In the genomic region with DNA sequence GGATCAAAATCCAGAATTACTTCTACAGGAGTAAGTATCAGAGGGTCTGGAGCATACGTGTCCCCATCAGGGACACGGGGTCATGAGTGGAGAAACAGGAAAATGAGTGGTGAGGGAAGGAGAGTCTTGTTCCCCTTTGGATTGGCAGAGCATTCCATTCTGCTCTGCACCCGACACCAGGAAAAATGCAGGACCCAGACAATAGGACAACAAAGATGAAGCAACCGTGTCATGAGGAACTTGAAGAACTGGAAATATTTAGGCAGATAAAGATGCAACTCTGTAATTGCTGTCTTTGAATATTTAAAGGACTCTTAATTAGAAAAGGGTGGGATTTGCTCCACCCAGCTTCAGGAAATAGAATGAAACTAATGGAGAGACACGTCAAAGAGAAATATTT, we compare ENCODE assay signal across 1 cellular context.
TF ChIP-seq lines count a peak whose summit lies in the region.

No MANE protein-coding gene starts in this region.

TF ChIP-seq in GM23338, 12 proteins besides CTCF, POLR2A, EP300 and RAD21 (continued from another document):
- TF ChIP-seq, protein P1, sequence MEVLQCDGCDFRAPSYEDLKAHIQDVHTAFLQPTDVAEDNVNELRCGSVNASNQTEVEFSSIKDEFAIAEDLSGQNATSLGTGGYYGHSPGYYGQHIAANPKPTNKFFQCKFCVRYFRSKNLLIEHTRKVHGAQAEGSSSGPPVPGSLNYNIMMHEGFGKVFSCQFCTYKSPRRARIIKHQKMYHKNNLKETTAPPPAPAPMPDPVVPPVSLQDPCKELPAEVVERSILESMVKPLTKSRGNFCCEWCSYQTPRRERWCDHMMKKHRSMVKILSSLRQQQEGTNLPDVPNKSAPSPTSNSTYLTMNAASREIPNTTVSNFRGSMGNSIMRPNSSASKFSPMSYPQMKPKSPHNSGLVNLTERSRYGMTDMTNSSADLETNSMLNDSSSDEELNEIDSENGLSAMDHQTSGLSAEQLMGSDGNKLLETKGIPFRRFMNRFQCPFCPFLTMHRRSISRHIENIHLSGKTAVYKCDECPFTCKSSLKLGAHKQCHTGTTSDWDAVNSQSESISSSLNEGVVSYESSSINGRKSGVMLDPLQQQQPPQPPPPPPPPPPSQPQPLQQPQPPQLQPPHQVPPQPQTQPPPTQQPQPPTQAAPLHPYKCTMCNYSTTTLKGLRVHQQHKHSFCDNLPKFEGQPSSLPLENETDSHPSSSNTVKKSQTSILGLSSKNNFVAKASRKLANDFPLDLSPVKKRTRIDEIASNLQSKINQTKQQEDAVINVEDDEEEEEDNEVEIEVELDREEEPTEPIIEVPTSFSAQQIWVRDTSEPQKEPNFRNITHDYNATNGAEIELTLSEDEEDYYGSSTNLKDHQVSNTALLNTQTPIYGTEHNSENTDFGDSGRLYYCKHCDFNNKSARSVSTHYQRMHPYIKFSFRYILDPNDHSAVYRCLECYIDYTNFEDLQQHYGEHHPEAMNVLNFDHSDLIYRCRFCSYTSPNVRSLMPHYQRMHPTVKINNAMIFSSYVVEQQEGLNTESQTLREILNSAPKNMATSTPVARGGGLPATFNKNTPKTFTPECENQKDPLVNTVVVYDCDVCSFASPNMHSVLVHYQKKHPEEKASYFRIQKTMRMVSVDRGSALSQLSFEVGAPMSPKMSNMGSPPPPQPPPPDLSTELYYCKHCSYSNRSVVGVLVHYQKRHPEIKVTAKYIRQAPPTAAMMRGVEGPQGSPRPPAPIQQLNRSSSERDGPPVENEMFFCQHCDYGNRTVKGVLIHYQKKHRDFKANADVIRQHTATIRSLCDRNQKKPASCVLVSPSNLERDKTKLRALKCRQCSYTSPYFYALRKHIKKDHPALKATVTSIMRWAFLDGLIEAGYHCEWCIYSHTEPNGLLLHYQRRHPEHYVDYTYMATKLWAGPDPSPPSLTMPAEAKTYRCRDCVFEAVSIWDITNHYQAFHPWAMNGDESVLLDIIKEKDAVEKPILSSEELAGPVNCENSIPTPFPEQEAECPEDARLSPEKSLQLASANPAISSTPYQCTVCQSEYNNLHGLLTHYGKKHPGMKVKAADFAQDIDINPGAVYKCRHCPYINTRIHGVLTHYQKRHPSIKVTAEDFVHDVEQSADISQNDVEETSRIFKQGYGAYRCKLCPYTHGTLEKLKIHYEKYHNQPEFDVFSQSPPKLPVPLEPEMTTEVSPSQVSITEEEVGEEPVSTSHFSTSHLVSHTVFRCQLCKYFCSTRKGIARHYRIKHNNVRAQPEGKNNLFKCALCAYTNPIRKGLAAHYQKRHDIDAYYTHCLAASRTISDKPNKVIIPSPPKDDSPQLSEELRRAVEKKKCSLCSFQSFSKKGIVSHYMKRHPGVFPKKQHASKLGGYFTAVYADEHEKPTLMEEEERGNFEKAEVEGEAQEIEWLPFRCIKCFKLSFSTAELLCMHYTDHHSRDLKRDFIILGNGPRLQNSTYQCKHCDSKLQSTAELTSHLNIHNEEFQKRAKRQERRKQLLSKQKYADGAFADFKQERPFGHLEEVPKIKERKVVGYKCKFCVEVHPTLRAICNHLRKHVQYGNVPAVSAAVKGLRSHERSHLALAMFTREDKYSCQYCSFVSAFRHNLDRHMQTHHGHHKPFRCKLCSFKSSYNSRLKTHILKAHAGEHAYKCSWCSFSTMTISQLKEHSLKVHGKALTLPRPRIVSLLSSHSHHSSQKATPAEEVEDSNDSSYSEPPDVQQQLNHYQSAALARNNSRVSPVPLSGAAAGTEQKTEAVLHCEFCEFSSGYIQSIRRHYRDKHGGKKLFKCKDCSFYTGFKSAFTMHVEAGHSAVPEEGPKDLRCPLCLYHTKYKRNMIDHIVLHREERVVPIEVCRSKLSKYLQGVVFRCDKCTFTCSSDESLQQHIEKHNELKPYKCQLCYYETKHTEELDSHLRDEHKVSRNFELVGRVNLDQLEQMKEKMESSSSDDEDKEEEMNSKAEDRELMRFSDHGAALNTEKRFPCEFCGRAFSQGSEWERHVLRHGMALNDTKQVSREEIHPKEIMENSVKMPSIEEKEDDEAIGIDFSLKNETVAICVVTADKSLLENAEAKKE (CRISPR knock-in tag; IDR thresholded peaks at IDR 0.05), result no peak
- no peak for TF ChIP-seq JUNB (IDR thresholded peaks at IDR 0.05; ENCODE audit: unreplicated experiment)
- no peak for TF ChIP-seq ZNF114 (CRISPR knock-in tag; IDR thresholded peaks at IDR 0.05)
- TF ChIP-seq, protein P2, sequence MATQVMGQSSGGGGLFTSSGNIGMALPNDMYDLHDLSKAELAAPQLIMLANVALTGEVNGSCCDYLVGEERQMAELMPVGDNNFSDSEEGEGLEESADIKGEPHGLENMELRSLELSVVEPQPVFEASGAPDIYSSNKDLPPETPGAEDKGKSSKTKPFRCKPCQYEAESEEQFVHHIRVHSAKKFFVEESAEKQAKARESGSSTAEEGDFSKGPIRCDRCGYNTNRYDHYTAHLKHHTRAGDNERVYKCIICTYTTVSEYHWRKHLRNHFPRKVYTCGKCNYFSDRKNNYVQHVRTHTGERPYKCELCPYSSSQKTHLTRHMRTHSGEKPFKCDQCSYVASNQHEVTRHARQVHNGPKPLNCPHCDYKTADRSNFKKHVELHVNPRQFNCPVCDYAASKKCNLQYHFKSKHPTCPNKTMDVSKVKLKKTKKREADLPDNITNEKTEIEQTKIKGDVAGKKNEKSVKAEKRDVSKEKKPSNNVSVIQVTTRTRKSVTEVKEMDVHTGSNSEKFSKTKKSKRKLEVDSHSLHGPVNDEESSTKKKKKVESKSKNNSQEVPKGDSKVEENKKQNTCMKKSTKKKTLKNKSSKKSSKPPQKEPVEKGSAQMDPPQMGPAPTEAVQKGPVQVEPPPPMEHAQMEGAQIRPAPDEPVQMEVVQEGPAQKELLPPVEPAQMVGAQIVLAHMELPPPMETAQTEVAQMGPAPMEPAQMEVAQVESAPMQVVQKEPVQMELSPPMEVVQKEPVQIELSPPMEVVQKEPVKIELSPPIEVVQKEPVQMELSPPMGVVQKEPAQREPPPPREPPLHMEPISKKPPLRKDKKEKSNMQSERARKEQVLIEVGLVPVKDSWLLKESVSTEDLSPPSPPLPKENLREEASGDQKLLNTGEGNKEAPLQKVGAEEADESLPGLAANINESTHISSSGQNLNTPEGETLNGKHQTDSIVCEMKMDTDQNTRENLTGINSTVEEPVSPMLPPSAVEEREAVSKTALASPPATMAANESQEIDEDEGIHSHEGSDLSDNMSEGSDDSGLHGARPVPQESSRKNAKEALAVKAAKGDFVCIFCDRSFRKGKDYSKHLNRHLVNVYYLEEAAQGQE (IDR thresholded peaks at IDR 0.05; ENCODE audit: unreplicated experiment), result no peak
